8 cellular contexts compared by ENCODE assay signal in the genomic region with DNA sequence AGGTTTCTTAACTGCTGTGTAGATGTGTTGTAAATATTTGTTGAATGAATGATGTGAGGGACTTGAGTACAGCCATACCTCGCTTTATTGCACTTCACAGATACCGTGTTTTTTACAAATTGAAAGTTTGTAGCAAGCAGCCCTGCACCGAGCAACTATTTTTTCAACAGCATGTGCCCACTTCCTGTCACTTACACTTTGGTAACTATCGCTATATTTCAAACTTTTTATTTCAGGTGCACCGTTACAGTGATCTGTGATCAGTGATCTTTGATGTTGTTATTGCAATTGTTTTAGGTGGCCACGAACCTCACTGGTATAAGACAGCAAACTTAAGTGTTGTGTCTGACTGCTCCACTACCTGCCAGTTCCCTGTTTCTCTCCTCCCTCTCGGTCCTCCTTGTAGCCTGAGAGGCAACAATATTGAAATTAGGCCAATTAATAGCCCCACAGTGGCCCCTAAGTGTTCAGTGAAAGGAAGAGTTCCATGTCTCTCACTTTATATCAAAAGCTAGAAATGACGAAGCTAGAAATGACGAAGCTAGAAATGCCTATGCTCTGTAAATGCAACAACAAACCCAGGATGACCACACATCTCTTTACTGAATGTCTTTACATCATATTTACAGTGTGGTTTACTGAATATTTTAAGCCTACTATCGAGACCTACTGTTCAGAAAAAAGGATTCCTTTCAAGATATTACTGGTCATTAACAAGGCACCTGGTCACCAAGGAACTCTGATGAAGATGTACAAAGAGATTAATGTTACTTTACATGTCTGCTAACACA. TPM values are rescaled to one million over a fixed set of nuclear protein-coding genes. Genes with fewer than 3 reads are reported as not detected.
DNase-seq lines count a peak whose midpoint lies in the region; ATAC-seq and TF ChIP-seq lines count a peak whose summit lies in the region.

No MANE protein-coding gene starts in this region.

- no peaks in the 10 kb centered on the region for H3K27me3 ChIP-seq in BE2C

- H3K4me1 Mint-ChIP-seq in naive thymus-derived CD8-positive, alpha-beta T cell = peaks cover 8 to 60% (median 45%) of the 10 kb centered on the region in 4 donors

- in situ Hi-C loops in ACHN (cut with HindIII; ENCODE audit: low pct_ligation_motif_present, low pct_unique_long_range_greater_than_20kb, low sequenced_read_pairs) = no loop called here

- POLR2A ChIA-PET in naive thymus-derived CD8-positive, alpha-beta T cell (lab: Charles Lee) = interaction anchor here (0.9 to 1.5 kb wide), 2 partner anchors 8 to 14 kb away, joined by 3 read pairs; no protein-coding TSS in a partner anchor

- no peaks in the 10 kb centered on the region for H3K27me3 Mint-ChIP-seq in naive thymus-derived CD8-positive, alpha-beta T cell

- ATAC-seq in naive thymus-derived CD8-positive, alpha-beta T cell = peak; percentile 46 to 55
- ATAC-seq in GM21447 (IDR thresholded peaks at IDR 0.05; ENCODE audit: unreplicated experiment) = no peak
- ATAC-seq in left colon = no peak

- no peaks in the 10 kb centered on the region for H3K9me3 ChIP-seq in BE2C
- no peaks in the 10 kb centered on the region for H3K9me3 ChIP-seq in KOPT-K1 (ENCODE audit: insufficient read depth, low read length, poor library complexity, severe bottlenecking)

- H3K4me1 ChIP-seq in BE2C = no peaks in the 10 kb centered on the region

- H3K36me3 Mint-ChIP-seq in naive thymus-derived CD8-positive, alpha-beta T cell = peaks cover 0 to 35% (median 9%) of the 10 kb centered on the region in 3 donors

- TF ChIP-seq CTCF in BE2C (IDR thresholded peaks at IDR 0.05; ENCODE audit: low read depth, low read length) (no peak), choroid plexus epithelial cell (conservative IDR thresholded peaks at IDR 0.05; ENCODE audit: low read depth, low read length) (no peak)

- intact Hi-C loops in left colon (cut with DNase I, micrococcal nuclease) = no loop called here

- H3K4me3 Mint-ChIP-seq in naive thymus-derived CD8-positive, alpha-beta T cell = peak overlapping the region; percentile 84 to 98 (median 95)

- H3K36me3 ChIP-seq in BE2C (no peaks in the 10 kb centered on the region), KOPT-K1 (ENCODE audit: insufficient read depth, low read length) (peaks cover 34% of the 10 kb centered on the region)

- H3K27ac Mint-ChIP-seq in naive thymus-derived CD8-positive, alpha-beta T cell = peak overlapping the region; percentile 94 to 100 (median 98)

- H3K9me3 Mint-ChIP-seq in naive thymus-derived CD8-positive, alpha-beta T cell = no peaks in the 10 kb centered on the region

- peak overlapping the region; percentile 91 for H3K27ac ChIP-seq in KOPT-K1 (ENCODE audit: low read depth, low read length, poor library complexity, severe bottlenecking)

- peak overlapping the region; percentile 94 for H3K4me3 ChIP-seq in BE2C (ENCODE audit: low read depth, low read length)
- H3K4me3 ChIP-seq in choroid plexus epithelial cell (ENCODE audit: low read depth, low read length) = peak overlapping the region; percentile 89

- no peak for DNase-seq in BE2C
- no peak for DNase-seq in choroid plexus epithelial cell (ENCODE audit: low read depth)
- peak in 8 of 10 donors; percentile 23 to 86 (median 62) for DNase-seq in naive thymus-derived CD8-positive, alpha-beta T cell
- DNase-seq in HPDE6-E6E7 (ENCODE audit: extremely low spot score) = no peak
- no peak for DNase-seq in ACHN
- DNase-seq in left colon = no peak

RNA-seq across cellular contexts. Expression of a gene that starts 1.0 kb away (rescaled TPM):
- polyA plus RNA-seq in BE2C (2012; ENCODE audit: insufficient read depth, insufficient read length, low read depth) = 20.8 TPM
- total RNA-seq in naive thymus-derived CD8-positive, alpha-beta T cell = 100 to 1,000 TPM; 368 to 371 TPM
- 10 to 100 TPM; 23.1 to 49.8 (median 36.5) TPM for polyA plus RNA-seq in naive thymus-derived CD8-positive, alpha-beta T cell
- 10 to 100 TPM; 39.9 to 40.3 TPM for total RNA-seq in left colon

RNA-seq across cellular contexts. Expression of a gene that starts 7.7 kb away (rescaled TPM):
- polyA plus RNA-seq in BE2C (2012; ENCODE audit: insufficient read depth, insufficient read length, low read depth) = 48.9 TPM
- total RNA-seq in naive thymus-derived CD8-positive, alpha-beta T cell = 10 to 100 TPM; 29.5 to 36.6 TPM
- polyA plus RNA-seq in naive thymus-derived CD8-positive, alpha-beta T cell = 10 to 100 TPM in 1 of 3 donors, 1 to 10 TPM in 2; 6.2 to 13.4 (median 7.7) TPM
- total RNA-seq in left colon = 10 to 100 TPM; 27.1 to 27.3 TPM

Comparison
In these comparisons a context has a peak if more than half of its experiments do, and no peak if none do; other contexts are left out.
1. DNase-seq: peak in naive thymus-derived CD8-positive, alpha-beta T cell (8 of 10); none in BE2C (single experiment), choroid plexus epithelial cell (single experiment), HPDE6-E6E7 (single experiment), ACHN (single experiment) and left colon (0 of 2).
2. ATAC-seq: peak in naive thymus-derived CD8-positive, alpha-beta T cell (2 of 2); none in GM21447 (single experiment) and left colon (single experiment).
3. RNA of a gene that starts 1.0 kb away (total RNA-seq): 368 to 371 TPM in naive thymus-derived CD8-positive, alpha-beta T cell; 39.9 to 40.3 TPM in left colon; every median in the first group is over 4 times any median in the second.